In genomic region chr1:167220537-167221125, GRCh38 we compare ENCODE assay signal across 8 cellular contexts. TPM values are rescaled to one million over a fixed set of nuclear protein-coding genes. Genes with fewer than 3 reads are reported as not detected.
A peak's percentile ranks its signal among the peaks of the same experiment; 100 is the strongest.
DNase-seq lines count a peak whose midpoint lies in the region; ATAC-seq and TF ChIP-seq lines count a peak whose summit lies in the region.

POU2F1 (plus strand) TSS chr1:167220886; CDS start chr1:167220898, 12 bp downstream.

- TF ChIP-seq CTCF in CD14-positive monocyte (IDR thresholded peaks at IDR 0.05) (peak; percentile 35), left lung (IDR thresholded peaks at IDR 0.05) (peak in 1 of 2 donors; percentile 66)

- H3K9me3 Mint-ChIP-seq in CD14-positive monocyte = no peaks in the 10 kb centered on the region

- no peaks in the 10 kb centered on the region for H3K27me3 ChIP-seq in left lung

- DNase-seq in CD14-positive monocyte (ENCODE audit: low spot score) (peak; percentile 99), NCI-H748 (lab: John Stamatoyannopoulos, UW; ENCODE audit: unreplicated experiment) (peak; percentile 98), dedifferentiated amniotic fluid mesenchymal stem cell (ENCODE audit: extremely low spot score) (peak; percentile 97), left lung (peak; percentile 99 to 100)
- peak; percentile 96 to 97 for DNase-seq in activated CD4-positive, alpha-beta T cell treated with anti-CD3 and anti-CD28 coated beads, Interleukin-2, amount 50 U/mL, for 24 hours (ENCODE audit: low read depth in 1 of 2, low spot score in 1 of 2)
- DNase-seq in stimulated activated CD4-positive, alpha-beta T cell treated with anti-CD3 and anti-CD28 coated beads, Interleukin-2, amount 100 ng/mL, for 48 hours = peak; percentile 98 to 99

- H3K27ac Mint-ChIP-seq in CD14-positive monocyte = peak within 1 kb of the TSS; percentile 89 to 97 (median 92)

- peaks cover 9 to 30% of the 10 kb centered on the region in 2 donors for H3K4me1 ChIP-seq in left lung

- intact Hi-C loops in CD14-positive monocyte (cut with micrococcal nuclease) (loop anchor here (5.0 to 10.0 kb wide), 5 partner anchors 42 to 714 kb away; partner anchors contain the start of genes DCAF6 (in 1 of the 2) and MPC2 (in 1 of the 2)), left lung (cut with DNase I) (no loop called here)

- H3K27ac ChIP-seq in left lung = peak within 1 kb of the TSS; percentile 96 to 97

- H3K36me3 Mint-ChIP-seq in CD14-positive monocyte = peaks cover 0 to 2% of the 10 kb centered on the region in 2 donors

- peak; percentile 56 for ATAC-seq in GM19372 (IDR thresholded peaks at IDR 0.05; ENCODE audit: low read depth, unreplicated experiment)
- ATAC-seq in HG03558 (IDR thresholded peaks at IDR 0.05; ENCODE audit: extremely low read depth, unreplicated experiment) = peak; percentile 54
- peak; percentile 92 for ATAC-seq in left lung

- H3K36me3 ChIP-seq in left lung = no peaks in the 10 kb centered on the region

- peak within 1 kb of the TSS; percentile 90 to 99 for H3K4me3 Mint-ChIP-seq in CD14-positive monocyte

- no peaks in the 10 kb centered on the region for H3K9me3 ChIP-seq in left lung

- H3K4me1 Mint-ChIP-seq in CD14-positive monocyte = peaks cover 35% of the 10 kb centered on the region

- no peaks in the 10 kb centered on the region for H3K27me3 Mint-ChIP-seq in CD14-positive monocyte (ENCODE audit: low read depth in 3 of 3)

- H3K4me3 ChIP-seq in left lung = peak within 1 kb of the TSS; percentile 77 to 98

RNA-seq across cellular contexts. Expression of gene POU2F1, which starts in this region (rescaled TPM):
- polyA plus RNA-seq in CD14-positive monocyte = 1 to 10 TPM; 2.3 to 4.2 TPM
- total RNA-seq in left lung = 10 to 100 TPM; 15.2 to 16.2 TPM

Comparison
In these comparisons a context has a peak if more than half of its experiments do, and no peak if none do; other contexts are left out.
1. Peak in every context shown above with its lines: DNase-seq, ATAC-seq, H3K4me3 ChIP-seq and H3K27ac ChIP-seq.
2. intact Hi-C loops: an anchor here in CD14-positive monocyte (5.0 to 10.0 kb wide); none called in left lung.